9 cellular contexts compared by ENCODE assay signal in genomic region chr11:128509990-128510389, GRCh38.
DNase-seq lines count a peak whose midpoint lies in the region; ATAC-seq and TF ChIP-seq lines count a peak whose summit lies in the region.
"Had no signal": no experiment of that assay in that cellular context is flagged by ENCODE, and none has a peak within 500 bp of the region (broad histone marks: within the 10 kb centered on the region; RNA-seq: fewer than 3 reads in every experiment).

No MANE protein-coding gene starts in this region.

- intact Hi-C loops in left ventricle myocardium inferior (cut with micrococcal nuclease) = no loop called here
- intact Hi-C loops in cardiac septum (cut with DNase I) = no loop called here

- peak overlapping the region; percentile 100 for H3K27ac Mint-ChIP-seq in activated T-helper 17 cell treated with anti-CD3 and anti-CD28 coated beads, Interleukin-2, amount 50 U/mL, for 72 hours

- peaks cover 100% of the 10 kb centered on the region for H3K36me3 Mint-ChIP-seq in activated T-helper 17 cell treated with anti-CD3 and anti-CD28 coated beads, Interleukin-2, amount 50 U/mL, for 72 hours (ENCODE audit: low read depth)

- H3K27ac ChIP-seq in left ventricle myocardium inferior (replicated peaks) (peak overlapping the region; percentile 97), urinary bladder (ENCODE audit: low read depth) (peak overlapping the region; percentile 32)

- no peaks in the 10 kb centered on the region for H3K9me3 ChIP-seq in left ventricle myocardium inferior (replicated peaks)
- H3K9me3 ChIP-seq: ascending aorta had no signal

- H3K4me3 ChIP-seq in left ventricle myocardium inferior = no peak overlapping the region
- no peak overlapping the region for H3K4me3 ChIP-seq in urinary bladder (ENCODE audit: low read depth, low read length)
- H3K4me3 ChIP-seq: ascending aorta had no signal

- WGBS in urinary bladder = 81% methylated on average over 1 of the region's 1 CpG

- H3K27me3 ChIP-seq in left ventricle myocardium inferior (ENCODE audit: low read depth) = no peaks in the 10 kb centered on the region
- H3K27me3 ChIP-seq: ascending aorta had no signal

- H3K4me1 Mint-ChIP-seq in activated T-helper 17 cell treated with anti-CD3 and anti-CD28 coated beads, Interleukin-2, amount 50 U/mL, for 72 hours = peaks cover 79% of the 10 kb centered on the region

- H3K9me3 Mint-ChIP-seq in activated T-helper 17 cell treated with anti-CD3 and anti-CD28 coated beads, Interleukin-2, amount 50 U/mL, for 72 hours = no peaks in the 10 kb centered on the region

- no peaks in the 10 kb centered on the region for H3K27me3 Mint-ChIP-seq in activated T-helper 17 cell treated with anti-CD3 and anti-CD28 coated beads, Interleukin-2, amount 50 U/mL, for 72 hours

- DNase-seq in left ventricle myocardium inferior = no peak
- DNase-seq in cardiac septum (ENCODE audit: low spot score) = no peak
- peak; percentile 68 for DNase-seq in iris pigment epithelial cell (ENCODE audit: low read depth)
- no peak for DNase-seq in NCI-H524 (lab: John Stamatoyannopoulos, UW)
- DNase-seq in stimulated activated CD4-positive, alpha-beta T cell treated with anti-CD3 and anti-CD28 coated beads, Interleukin-12 subunit alpha, Interleukin-12 subunit beta, amount 100 ng/mL, for 4 hours = no peak

- H3K4me3 Mint-ChIP-seq in activated T-helper 17 cell treated with anti-CD3 and anti-CD28 coated beads, Interleukin-2, amount 50 U/mL, for 72 hours = peak overlapping the region; percentile 99

- no peak for TF ChIP-seq CTCF in left ventricle myocardium inferior (IDR thresholded peaks at IDR 0.05; ENCODE audit: borderline replicate concordance)

- H3K36me3 ChIP-seq in left ventricle myocardium inferior (peaks cover 11% of the 10 kb centered on the region), urinary bladder (ENCODE audit: insufficient read depth) (no peaks in the 10 kb centered on the region)

- ATAC-seq in activated T-helper 17 cell treated with anti-CD3 and anti-CD28 coated beads, Interleukin-2, amount 50 U/mL, for 72 hours (replicated peaks) = peak; percentile 44
- no peak for ATAC-seq in GM18498 (IDR thresholded peaks at IDR 0.05; ENCODE audit: unreplicated experiment)

- H3K4me1 ChIP-seq in left ventricle myocardium inferior (peaks cover 100% of the 10 kb centered on the region), urinary bladder (ENCODE audit: insufficient read depth) (peaks cover 6% of the 10 kb centered on the region)
